In the genomic region with DNA sequence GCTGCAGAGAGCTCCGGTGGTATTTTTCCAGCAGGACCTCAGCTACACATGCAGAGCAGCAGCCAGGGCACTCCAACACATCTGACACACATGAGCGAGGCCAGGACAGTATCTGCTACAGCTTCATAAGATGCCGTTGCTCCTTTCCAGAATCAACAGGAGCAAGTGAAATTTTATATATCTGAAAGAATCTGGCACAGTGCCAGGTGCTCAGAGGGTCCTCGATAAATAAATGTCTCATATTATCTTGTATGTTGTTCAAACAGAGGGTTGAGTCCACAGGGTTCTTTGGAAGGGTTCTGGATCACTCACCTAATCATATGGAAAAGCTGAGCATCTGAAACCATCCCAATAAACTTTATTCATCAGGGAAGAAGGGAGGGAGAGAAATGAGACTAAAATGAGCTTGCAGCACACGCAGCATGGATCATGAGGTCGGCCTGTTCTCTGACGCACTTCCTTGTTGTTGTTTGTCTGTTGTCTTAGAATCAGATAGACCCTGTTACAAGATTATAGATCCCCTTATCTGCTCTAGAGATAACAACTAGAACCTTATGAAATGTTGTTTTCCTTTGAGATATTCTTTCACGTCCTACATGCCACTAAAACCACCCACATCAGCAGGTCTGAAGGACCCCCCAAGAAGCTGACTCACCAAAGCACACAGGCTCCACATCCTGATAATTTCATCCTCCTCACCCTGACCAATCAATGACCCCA, we compare ENCODE assay signal across 23 cellular contexts. TPM values are rescaled to one million over a fixed set of nuclear protein-coding genes. Genes with fewer than 3 reads are reported as not detected.
DNase-seq lines count a peak whose midpoint lies in the region; ATAC-seq, FAIRE-seq and TF ChIP-seq lines count a peak whose summit lies in the region.
"Had no signal": no experiment of that assay in that cellular context is flagged by ENCODE, and none has a peak within 500 bp of the region (broad histone marks: within the 10 kb centered on the region; RNA-seq: fewer than 3 reads in every experiment).

No MANE protein-coding gene starts in this region.

- intact Hi-C loops in spleen (cut with DNase I; ENCODE audit: low total_unique reads) = no loop called here

- H3K27ac ChIP-seq in SK-N-SH (ENCODE audit: low read depth in 2 of 2, low read length in 1 of 2) (no peak overlapping the region), spleen (no peak overlapping the region)
- H3K27ac ChIP-seq: BLaER1 had no signal

- H3K27ac Mint-ChIP-seq in activated CD4-positive, alpha-beta memory T cell treated with anti-CD3 and anti-CD28 coated beads, Interleukin-2, amount 10 ng/mL, durations not matched to agents 7 days and 5 days = no peak overlapping the region
- H3K27ac Mint-ChIP-seq: CD4-positive, alpha-beta T cell; HFFc6; T-cell had no signal

- H3K4me1 ChIP-seq in SK-N-SH (ENCODE audit: control insufficient read depth in 1 of 2, insufficient read depth in 2 of 2, low read depth in 1 of 2, low read length in 1 of 2) = peaks cover 6 to 8% of the 10 kb centered on the region in 2 experiments; a peak in 2 of 4 replicates
- H3K4me1 ChIP-seq in spleen = no peaks in the 10 kb centered on the region
- H3K4me1 ChIP-seq: BLaER1 had no signal

- no peaks in the 10 kb centered on the region for H3K36me3 ChIP-seq in SK-N-SH (replicated peaks in 1 of 2; ENCODE audit: control insufficient read depth in 1 of 2, insufficient read depth in 2 of 2, low read length in 1 of 2)
- no peaks in the 10 kb centered on the region for H3K36me3 ChIP-seq in bronchial epithelial cell (ENCODE audit: control insufficient read depth, insufficient read depth, low read length)
- no peaks in the 10 kb centered on the region for H3K36me3 ChIP-seq in spleen
- H3K36me3 ChIP-seq: BLaER1 had no signal

- TF ChIP-seq POLR2A in spleen (IDR thresholded peaks at IDR 0.05) = no peak

- H3K4me2 ChIP-seq in SK-N-SH = no peak overlapping the region
- H3K4me2 ChIP-seq: BLaER1 had no signal

- H3K79me2 ChIP-seq in SK-N-SH (ENCODE audit: insufficient read depth) = no peaks in the 10 kb centered on the region

- no peaks in the 10 kb centered on the region for H3K9me3 Mint-ChIP-seq in activated CD4-positive, alpha-beta memory T cell treated with anti-CD3 and anti-CD28 coated beads, Interleukin-2, amount 10 ng/mL, durations not matched to agents 7 days and 5 days

- H3K9me3 ChIP-seq in SK-N-SH = peaks cover 3% of the 10 kb centered on the region; the same call in 1 of the 2 replicates
- peaks cover 0 to 14% (median 2%) of the 10 kb centered on the region in 8 donors for H3K9me3 ChIP-seq in spleen
- H3K9me3 ChIP-seq: BLaER1 had no signal

- no peak for TF ChIP-seq CTCF in SK-N-SH (IDR thresholded peaks at IDR 0.05)
- no peak for TF ChIP-seq CTCF in bronchial epithelial cell (IDR thresholded peaks at IDR 0.05; ENCODE audit: insufficient read depth, low read length, severe bottlenecking)
- no peak for TF ChIP-seq CTCF in spleen (IDR thresholded peaks at IDR 0.05 in 8 of 11, conservative IDR thresholded peaks at IDR 0.05 in 3 of 11)

- CTCF ChIA-PET in SK-N-SH (lab: Yijun Ruan, JAX) = interaction anchor here (1.0 kb wide), 1 partner anchor 15 kb away, joined by 3 read pairs; no protein-coding TSS in a partner anchor
- CTCF ChIA-PET in activated CD4-positive, alpha-beta memory T cell treated with anti-CD3 and anti-CD28 coated beads, Interleukin-2, amount 10 ng/mL, durations not matched to agents 7 days and 5 days (lab: Charles Lee) = no interaction called here

- H3K27me3 Mint-ChIP-seq in activated CD4-positive, alpha-beta memory T cell treated with anti-CD3 and anti-CD28 coated beads, Interleukin-2, amount 10 ng/mL, durations not matched to agents 7 days and 5 days = peaks cover 25% of the 10 kb centered on the region

- TF ChIP-seq RAD21 in SK-N-SH (IDR thresholded peaks at IDR 0.05; ENCODE audit: low read length) = no peak

- no peak overlapping the region for H3K4me3 Mint-ChIP-seq in activated CD4-positive, alpha-beta memory T cell treated with anti-CD3 and anti-CD28 coated beads, Interleukin-2, amount 10 ng/mL, durations not matched to agents 7 days and 5 days
- H3K4me3 Mint-ChIP-seq: CD4-positive, alpha-beta T cell; HFFc6; T-cell had no signal

- H3K4me3 ChIP-seq in SK-N-SH (ENCODE audit: low read depth in 2 of 2, low read length in 1 of 2) = no peak overlapping the region
- H3K4me3 ChIP-seq in bronchial epithelial cell (ENCODE audit: low read depth, low read length) = no peak overlapping the region
- H3K4me3 ChIP-seq in spleen = no peak overlapping the region
- H3K4me3 ChIP-seq: BLaER1, GM12878 had no signal

- peaks cover 3% of the 10 kb centered on the region for H3F3A ChIP-seq in SK-N-SH (replicated peaks; ENCODE audit: insufficient read depth)

- H3K27me3 ChIP-seq in SK-N-SH (ENCODE audit: insufficient read depth) (no peaks in the 10 kb centered on the region), bronchial epithelial cell (ENCODE audit: control insufficient read depth, insufficient read depth, low read length) (no peaks in the 10 kb centered on the region), spleen (replicated peaks in 1 of 7) (peaks cover 0 to 8% (median 0%) of the 10 kb centered on the region in 7 donors)
- H3K27me3 ChIP-seq: BLaER1 had no signal

- no peaks in the 10 kb centered on the region for H3K4me1 Mint-ChIP-seq in activated CD4-positive, alpha-beta memory T cell treated with anti-CD3 and anti-CD28 coated beads, Interleukin-2, amount 10 ng/mL, durations not matched to agents 7 days and 5 days
- H3K4me1 Mint-ChIP-seq: T-cell had no signal

- H4K20me1 ChIP-seq in SK-N-SH (ENCODE audit: insufficient read depth) = no peaks in the 10 kb centered on the region
- H4K20me1 ChIP-seq: BLaER1 had no signal

- H3K36me3 Mint-ChIP-seq in activated CD4-positive, alpha-beta memory T cell treated with anti-CD3 and anti-CD28 coated beads, Interleukin-2, amount 10 ng/mL, durations not matched to agents 7 days and 5 days (ENCODE audit: low read depth) = no peaks in the 10 kb centered on the region
- H3K36me3 Mint-ChIP-seq: T-cell had no signal

- 75% methylated on average over 8 of the region's 8 CpGs for WGBS in SK-N-SH (ENCODE audit: low lambda C conversion rate)
- WGBS in spleen, 5 donors = 86 to 93% (median 89%) methylated on average over 8 of the region's 8 CpGs

- no peak overlapping the region for H3K9ac ChIP-seq in SK-N-SH
- H3K9ac ChIP-seq: BLaER1 had no signal

- DNase-seq in SK-N-SH = no peak
- peak; percentile 9 for DNase-seq in NCI-H345 (lab: John Stamatoyannopoulos, UW)
- DNase-seq in bronchial epithelial cell (ENCODE audit: low read depth) = no peak
- no peak for DNase-seq in activated CD4-positive, alpha-beta memory T cell treated with anti-CD3 and anti-CD28 coated beads, Interleukin-2, amount 10 ng/mL, durations not matched to agents 7 days and 5 days
- DNase-seq in spleen = no peak
- DNase-seq: CD4-positive, alpha-beta T cell; COR-L47; DND-41; H7; HFFc6; KG1; NCI-H1105 treated with DMSO at 0.1 percent for 48 hours; NCI-H1694 treated with DMSO at 0.1 percent for 48 hours; NCI-H2107; NCI-H446 treated with DMSO at 0.1 percent for 48 hours; NCI-H526 treated with DMSO at 0.1 percent for 48 hours; SIG-M5; T-cell had no signal

- TF ChIP-seq EP300 in SK-N-SH (IDR thresholded peaks at IDR 0.05; ENCODE audit: borderline replicate concordance in 1 of 2, low read depth in 1 of 2, low read length in 1 of 2) = no peak

- H2AFZ ChIP-seq in SK-N-SH (ENCODE audit: low read depth) = no peak overlapping the region

- FAIRE-seq in bronchial epithelial cell (lab: Jason Lieb, UNC) = peak; percentile 13
- FAIRE-seq: GM12878 had no signal

- ATAC-seq in SK-N-SH treated with all-trans-retinoic acid at 6 μM for 48 hours (no peak), HG02973 (IDR thresholded peaks at IDR 0.05; ENCODE audit: unreplicated experiment) (no peak)
- ATAC-seq: GM12878, Panc1, T-cell had no signal

- POLR2A ChIA-PET in SK-N-SH (lab: Yijun Ruan, JAX) = no interaction called here
- POLR2A ChIA-PET in activated CD4-positive, alpha-beta memory T cell treated with anti-CD3 and anti-CD28 coated beads, Interleukin-2, amount 10 ng/mL, durations not matched to agents 7 days and 5 days (lab: Charles Lee) = no interaction called here

- no peaks in the 10 kb centered on the region for H3K9me2 ChIP-seq in SK-N-SH

TF ChIP-seq in SK-N-SH, 30 proteins besides CTCF, POLR2A, EP300 and RAD21:
- TF ChIP-seq GABPA (IDR thresholded peaks at IDR 0.05; ENCODE audit: low read depth) (no peak), POLR2AphosphoS5 (IDR thresholded peaks at IDR 0.05; ENCODE audit: low read depth, low read length) (no peak), NFIC (IDR thresholded peaks at IDR 0.05; ENCODE audit: borderline replicate concordance) (0 out of 2 replicates have a peak, but pooled peaks have one; percentile 12), SIN3A (IDR thresholded peaks at IDR 0.05; ENCODE audit: borderline replicate concordance, low read depth, low read length) (no peak), EZH2phosphoT487 (IDR thresholded peaks at IDR 0.05; ENCODE audit: borderline replicate concordance, low read depth) (no peak), JUND (IDR thresholded peaks at IDR 0.05) (no peak), ELF1 (IDR thresholded peaks at IDR 0.05) (no peak), CHD2 (IDR thresholded peaks at IDR 0.05; ENCODE audit: low read length, partially characterized antibody) (no peak)

TF ChIP-seq in SK-N-SH treated with all-trans-retinoic acid at 6 μM for 48 hours, 23 proteins besides CTCF, POLR2A, EP300 and RAD21:
- TF ChIP-seq ISL1 (CRISPR knock-in tag; IDR thresholded peaks at IDR 0.05) = no peak
- TF ChIP-seq ZNF565 (CRISPR knock-in tag; conservative IDR thresholded peaks at IDR 0.05; ENCODE audit: low read depth) = no peak

RNA-seq across cellular contexts. Expression of a gene that starts 3.2 kb away (rescaled TPM):
- polyA plus RNA-seq in SK-N-SH (2012; rRNA removed) = not detected in 2 replicates
- not detected in 2 replicates for polyA plus RNA-seq in SK-N-SH (2012; cell fraction: cytosol; rRNA removed)
- not detected in 2 replicates for polyA plus RNA-seq in SK-N-SH (2012; cell fraction: nucleus; rRNA removed)
- total RNA-seq in bronchial epithelial cell = not detected in 2 replicates
- total RNA-seq in activated CD4-positive, alpha-beta memory T cell treated with anti-CD3 and anti-CD28 coated beads, Interleukin-2, amount 10 ng/mL, durations not matched to agents 7 days and 5 days = not detected
- not detected for total RNA-seq in spleen
- polyA plus RNA-seq in spleen = not detected
- total RNA-seq: CD4-positive, alpha-beta T cell; H7; HFFc6; T-cell had no signal
- polyA plus RNA-seq: GM12878 had no signal
